ENCODE assay signal across 31 cellular contexts in the genomic region with DNA sequence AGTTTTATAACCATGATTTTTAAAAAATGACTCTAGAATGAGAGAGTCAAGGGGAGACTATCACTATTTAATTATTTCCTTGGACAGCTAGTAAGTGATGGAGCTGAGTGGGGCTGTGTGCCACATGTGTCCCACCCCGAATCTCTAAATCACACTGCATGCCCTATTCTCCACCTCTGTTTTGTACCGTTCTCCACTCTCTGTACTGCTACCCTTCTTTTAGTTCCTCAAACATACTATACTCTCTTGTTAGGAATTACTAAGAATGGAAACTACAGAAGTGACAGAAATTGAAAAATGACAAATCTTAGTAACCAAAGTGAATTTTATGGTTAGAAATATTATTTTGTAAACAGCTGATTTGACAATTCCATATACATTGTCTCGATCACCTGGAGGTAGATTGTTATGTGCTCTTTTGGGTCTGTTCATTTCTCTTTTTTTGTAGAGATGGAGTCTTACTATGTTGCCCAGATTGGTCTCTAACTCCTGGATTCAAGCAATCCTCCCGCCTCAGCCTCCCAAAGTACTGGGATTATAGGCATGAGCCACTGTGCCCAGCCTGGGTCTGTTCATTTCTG. TPM values are rescaled to one million over a fixed set of nuclear protein-coding genes. Genes with fewer than 3 reads are reported as not detected.
"Had no signal": no experiment of that assay in that cellular context is flagged by ENCODE, and none has a peak within 500 bp of the region (broad histone marks: within the 10 kb centered on the region; RNA-seq: fewer than 3 reads in every experiment).

No MANE protein-coding gene starts in this region.

- H3K36me3 ChIP-seq: uterus had no signal

- H3K27me3 ChIP-seq: esophagus muscularis mucosa, foreskin keratinocyte, heart left ventricle, pancreas, uterus had no signal

- H3K4me1 Mint-ChIP-seq: central memory CD8-positive, alpha-beta T cell; mesothelial cell of epicardium had no signal

- H3K9me3 Mint-ChIP-seq: activated T-helper 2 cell treated with anti-CD3 and anti-CD28 coated beads, Interferon-gamma antibody, Interleukin-2, Interleukin-4, amounts not matched to agents 10 μg/mL and 5 μg/mL and 100 μg/mL, durations not matched to agents 14 hours and 24 hours and 36 hours; central memory CD8-positive, alpha-beta T cell; dendritic cell treated with granulocyte-macrophage colony-stimulating factor and Interleukin-4, amounts not matched to agents 40 ng/mL and 50 ng/mL, for 4 days; immature natural killer cell; mesothelial cell of epicardium; naive B cell; type B pancreatic cell had no signal

- ATAC-seq: foreskin keratinocyte; heart left ventricle; pancreas; stimulated activated naive CD8-positive, alpha-beta T cell treated with anti-CD3 and anti-CD28 coated beads, Interleukin-15, Interleukin-2, amounts not matched to agents 100 U/mL and 50 U/mL, for 24 hours had no signal

- DNase-seq: activated CD4-positive, alpha-beta T cell treated with anti-CD3 and anti-CD28 coated beads for 4 hours; activated CD4-positive, CD25-positive, alpha-beta regulatory T cell; activated CD8-positive, alpha-beta memory T cell treated with anti-CD3 and anti-CD28 coated beads for 24 hours; activated T-cell treated with anti-CD3 and anti-CD28 coated beads, Interleukin-2, amount 50 U/mL, for 1 hour; foreskin keratinocyte; heart left ventricle; hypothalamus; immature natural killer cell; kidney; naive B cell; nucleus accumbens; pancreas; retina; stimulated activated CD4-positive, alpha-beta T cell treated with anti-CD3 and anti-CD28 coated beads, Interleukin-15, amount 100 ng/mL, for 24 hours; stimulated activated CD4-positive, alpha-beta T cell treated with anti-CD3 and anti-CD28 coated beads, Interleukin-2, amount 100 ng/mL, for 24 hours; stimulated activated naive CD8-positive, alpha-beta T cell treated with anti-CD3 and anti-CD28 coated beads, Interleukin-15, Interleukin-2, amounts not matched to agents 100 U/mL and 50 U/mL, for 24 hours; substantia nigra; uterus had no signal

- H3K27me3 Mint-ChIP-seq: central memory CD8-positive, alpha-beta T cell; dendritic cell treated with granulocyte-macrophage colony-stimulating factor and Interleukin-4, amounts not matched to agents 40 ng/mL and 50 ng/mL, for 4 days; naive B cell; type B pancreatic cell had no signal

- H3K4me3 Mint-ChIP-seq: central memory CD8-positive, alpha-beta T cell; dendritic cell treated with granulocyte-macrophage colony-stimulating factor and Interleukin-4, amounts not matched to agents 40 ng/mL and 50 ng/mL, for 4 days; immature natural killer cell; mesothelial cell of epicardium; type B pancreatic cell had no signal

- H3K27ac Mint-ChIP-seq: activated T-helper 2 cell treated with anti-CD3 and anti-CD28 coated beads, Interferon-gamma antibody, Interleukin-2, Interleukin-4, amounts not matched to agents 10 μg/mL and 5 μg/mL and 100 μg/mL, durations not matched to agents 14 hours and 24 hours and 36 hours; dendritic cell treated with granulocyte-macrophage colony-stimulating factor and Interleukin-4, amounts not matched to agents 40 ng/mL and 50 ng/mL, for 4 days; immature natural killer cell; mesothelial cell of epicardium; naive B cell; type B pancreatic cell had no signal

- H3K4me1 ChIP-seq: pancreas, prostate gland, uterus had no signal

- H3K4me2 ChIP-seq: smooth muscle cell had no signal

- H3K9me3 ChIP-seq: esophagus muscularis mucosa, heart left ventricle, pancreas, prostate gland, uterus had no signal

- H3K4me3 ChIP-seq: esophagus muscularis mucosa, heart left ventricle, pancreas, prostate gland, smooth muscle cell, uterus had no signal

- H3K27ac ChIP-seq: foreskin keratinocyte, pancreas, prostate gland, uterus had no signal

RNA-seq across cellular contexts. Expression of gene HIGD1C, which starts 37.9 kb away (rescaled TPM):
- total RNA-seq: activated T-helper 2 cell treated with anti-CD3 and anti-CD28 coated beads, Interferon-gamma antibody, Interleukin-2, Interleukin-4, amounts not matched to agents 10 μg/mL and 5 μg/mL and 100 μg/mL, durations not matched to agents 14 hours and 24 hours and 36 hours; bronchial epithelial cell; esophagus muscularis mucosa; foreskin keratinocyte; heart left ventricle; kidney; lower leg skin; mesothelial cell of epicardium; pancreas; prostate gland; smooth muscle cell; T-helper 1 cell treated with Interleukin-12 subunit alpha and Interleukin-12 subunit beta and Interleukin-4 antibody, amounts not matched to agents 30 ng/mL and 1 ng/mL, for 36 hours; uterus had no signal
- polyA plus RNA-seq: foreskin keratinocyte, heart left ventricle, immature natural killer cell, neural cell, pancreas, smooth muscle cell, thymus had no signal
